Comparison of ENCODE assay signal across 8 cellular contexts in genomic region chr12:14769837-14770494, GRCh38. TPM values are rescaled to one million over a fixed set of nuclear protein-coding genes. Genes with fewer than 3 reads are reported as not detected.
DNase-seq lines count a peak whose midpoint lies in the region; ATAC-seq and TF ChIP-seq lines count a peak whose summit lies in the region.

No MANE protein-coding gene starts in this region.

- H3K4me3 Mint-ChIP-seq in Calu3 (ENCODE audit: low read depth, unreplicated experiment), result peak overlapping the region; percentile 94

- peak; percentile 81 for TF ChIP-seq CTCF in Calu3 (IDR thresholded peaks at IDR 0.05; ENCODE audit: unreplicated experiment)
- TF ChIP-seq CTCF in HL-60 (IDR thresholded peaks at IDR 0.05; ENCODE audit: insufficient read depth, low read length), result peak; percentile 89

- peak; percentile 92 for DNase-seq in Calu3
- DNase-seq in HL-60 (ENCODE audit: low read depth in 1 of 2, low spot score in 1 of 2), result peak; percentile 65 to 82
- peak; percentile 88 for DNase-seq in NOMO-1 treated with DMSO at 0.1 percent for 48 hours (lab: John Stamatoyannopoulos, UW; ENCODE audit: unreplicated experiment)
- peak; percentile 88 for DNase-seq in activated T-cell treated with anti-CD3 and anti-CD28 coated beads for 48 hours (ENCODE audit: low read depth)
- peak; percentile 80 for DNase-seq in myocyte (ENCODE audit: low read depth)
- peak; percentile 79 to 82 for DNase-seq in stimulated activated CD8-positive, alpha-beta memory T cell treated with anti-CD3 and anti-CD28 coated beads, Interleukin-7, amount 100 ng/mL, for 48 hours (ENCODE audit: extremely low read depth in 1 of 2, low read depth in 1 of 2)

- peaks cover 11% of the 10 kb centered on the region for H3K4me1 Mint-ChIP-seq in Calu3 (ENCODE audit: low read depth, unreplicated experiment)

- peaks cover 72% of the 10 kb centered on the region for H3K36me3 Mint-ChIP-seq in Calu3 (ENCODE audit: insufficient read depth, unreplicated experiment)

- no TSS peak for BruUV-seq in Calu3 (replicated peaks; lab: Mats Ljungman, UMichigan)

- no peaks in the 10 kb centered on the region for H3K27me3 ChIP-seq in HL-60 (ENCODE audit: insufficient read depth, poor library complexity, severe bottlenecking)

- peak overlapping the region; percentile 98 for H3K27ac Mint-ChIP-seq in Calu3 (ENCODE audit: unreplicated experiment)

- ATAC-seq in GM19468 (IDR thresholded peaks at IDR 0.05; ENCODE audit: extremely low read depth, unreplicated experiment) (peak; percentile 30), esophagus mucosa (peak; percentile 66)

- H3K4me3 ChIP-seq in HL-60 (replicated peaks; ENCODE audit: insufficient read depth, low read length), result peak overlapping the region; percentile 78

- no peaks in the 10 kb centered on the region for H3K27me3 Mint-ChIP-seq in Calu3 (ENCODE audit: unreplicated experiment)

- intact Hi-C loops in Calu3 (cut with micrococcal nuclease; ENCODE audit: unreplicated experiment), result no loop called here

- peaks cover 5% of the 10 kb centered on the region for H3K9me3 Mint-ChIP-seq in Calu3 (ENCODE audit: low read depth, unreplicated experiment)

- CTCF ChIA-PET in Calu3 (lab: Charles Lee), result interaction anchor here (0.6 to 3.2 kb wide), 5 partner anchors 14 to 532 kb away, joined by 3 to 18 read pairs (median 6); partner anchors contain the start of genes C12orf60 and WBP11

- H3K27ac ChIP-seq in HL-60 (replicated peaks), result peak overlapping the region; percentile 57

RNA-seq across cellular contexts. Expression of gene WBP11, which starts 33.3 kb away (rescaled TPM):
- total RNA-seq in Calu3 (2022), result 75.9 and 97.4 TPM in 2 replicates
- 28.5 TPM for total RNA-seq in esophagus mucosa
- total RNA-seq in myocyte, result 20.5 and 26.5 TPM in 2 replicates
- 27.6 TPM for polyA plus RNA-seq in myocyte (2012)

RNA-seq across cellular contexts. Expression of gene C12orf60, which starts 33.5 kb away (rescaled TPM):
- total RNA-seq in Calu3 (2022) (0.95 and 1.2 TPM in 2 replicates), esophagus mucosa (0.76 TPM), myocyte (1.5 and 1.8 TPM in 2 replicates)
- polyA plus RNA-seq in myocyte (2012), result 1.6 TPM

RNA-seq across cellular contexts. Expression of gene SMCO3, which starts 44.0 kb away (rescaled TPM):
- not detected in 2 replicates for total RNA-seq in Calu3 (2022)
- not detected for total RNA-seq in esophagus mucosa
- total RNA-seq in myocyte, result not detected in 2 replicates
- 0.09 TPM for polyA plus RNA-seq in myocyte (2012)

Comparison
In these comparisons a context has a peak if more than half of its experiments do, and no peak if none do; other contexts are left out.
1. Peak in every context shown above with its lines: DNase-seq, ATAC-seq, H3K4me3 ChIP-seq and H3K27ac ChIP-seq.